ENCODE assay signal across 1 cellular context in the genomic region with DNA sequence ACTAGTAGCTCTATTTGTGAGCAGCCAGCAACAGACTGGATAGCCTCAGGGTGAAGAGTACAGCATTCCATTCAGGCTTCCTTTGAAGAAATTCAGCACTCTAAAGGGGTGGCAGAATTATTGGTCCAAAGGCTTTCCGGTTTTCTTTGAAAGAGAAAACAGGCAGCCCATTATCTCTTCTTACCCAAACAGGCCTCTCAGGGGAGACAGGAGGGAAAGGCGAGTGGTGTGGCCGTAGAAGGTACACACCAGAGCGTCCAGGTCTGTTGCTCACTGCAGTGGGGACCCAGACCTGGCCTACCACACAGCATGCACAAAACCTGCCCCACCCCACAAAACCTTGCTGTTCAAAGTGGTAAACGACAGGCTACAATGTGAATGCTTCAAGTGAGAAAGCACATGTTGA.
TF ChIP-seq lines count a peak whose summit lies in the region.

No MANE protein-coding gene starts in this region.

TF ChIP-seq in IMR-90, 13 proteins besides CTCF, POLR2A, EP300 and RAD21:
- no peak for TF ChIP-seq FOS (IDR thresholded peaks at IDR 0.05; ENCODE audit: low read depth, low read length)
